ENCODE assay signal across 1 cellular context in genomic region chr2:238320246-238320647, GRCh38.
TF ChIP-seq lines count a peak whose summit lies in the region.

TRAF3IP1 (plus strand) TSS chr2:238320518; CDS start chr2:238320663, 145 bp downstream.

TF ChIP-seq in K562, 482 proteins besides CTCF, POLR2A, EP300 and RAD21 (continued from another document and continues in another):
- peak in 1 of 2 experiments; percentile 61; a peak in 2 of 4 replicates for TF ChIP-seq MNT (conservative IDR thresholded peaks at IDR 0.05)
- no peak for TF ChIP-seq SAFB2 (IDR thresholded peaks at IDR 0.05; ENCODE audit: borderline replicate concordance, low read depth, low read length, severe bottlenecking)
- no peak for TF ChIP-seq ZNF133 (CRISPR knock-in tag; IDR thresholded peaks at IDR 0.05)
- no peak for TF ChIP-seq BRD9 (IDR thresholded peaks at IDR 0.05; ENCODE audit: low read depth, partially characterized antibody)
- peak; percentile 36 for TF ChIP-seq FIP1L1 (IDR thresholded peaks at IDR 0.05; ENCODE audit: low read depth, low read length, poor library complexity, severe bottlenecking)
- no peak for TF ChIP-seq ADNP (tag; IDR thresholded peaks at IDR 0.05)
- no peak for TF ChIP-seq ZNF780A (CRISPR knock-in tag; IDR thresholded peaks at IDR 0.05)
- no peak for TF ChIP-seq JUNB (CRISPR knock-in tag; conservative IDR thresholded peaks at IDR 0.05)
- no peak for TF ChIP-seq PRDM10 (IDR thresholded peaks at IDR 0.05; ENCODE audit: partially characterized antibody)
- 0 out of 2 replicates have a peak, but pooled peaks have one; percentile 17 for TF ChIP-seq EGR1 (conservative IDR thresholded peaks at IDR 0.05)
- no peak for TF ChIP-seq MITF (IDR thresholded peaks at IDR 0.05)
- no peak for TF ChIP-seq MEF2D (tag; conservative IDR thresholded peaks at IDR 0.05; ENCODE audit: low read depth)
- TF ChIP-seq GTF2E2 (tag; IDR thresholded peaks at IDR 0.05): no peak
- no peak for TF ChIP-seq FOXP1 (CRISPR knock-in tag; IDR thresholded peaks at IDR 0.05)
- TF ChIP-seq NCOA2 (IDR thresholded peaks at IDR 0.05; ENCODE audit: partially characterized antibody in 2 of 2): no peak
- peak; percentile 75 to 79; a peak in 3 of 4 replicates for TF ChIP-seq MAZ (CRISPR knock-in tag; conservative IDR thresholded peaks at IDR 0.05 in 1 of 2, IDR thresholded peaks at IDR 0.05 in 1 of 2)
- no peak for TF ChIP-seq SP2 (IDR thresholded peaks at IDR 0.05; ENCODE audit: extremely low read depth, low read depth, low read length, poor library complexity, severe bottlenecking)
- peak; percentile 48 for TF ChIP-seq SIN3B (IDR thresholded peaks at IDR 0.05; ENCODE audit: low read depth)
- peak; percentile 76 for TF ChIP-seq CTBP1 (IDR thresholded peaks at IDR 0.05; ENCODE audit: borderline replicate concordance)
- peak; percentile 24; the same call in 1 of the 2 replicates for TF ChIP-seq HCFC1 (IDR thresholded peaks at IDR 0.05; ENCODE audit: low read depth, low read length)
- no peak for TF ChIP-seq KAT7 (CRISPR knock-in tag; IDR thresholded peaks at IDR 0.05; ENCODE audit: borderline replicate concordance)
- no peak for TF ChIP-seq ZNF79 (CRISPR knock-in tag; IDR thresholded peaks at IDR 0.05; ENCODE audit: low read depth)
- no peak for TF ChIP-seq ZNF584 (CRISPR knock-in tag; IDR thresholded peaks at IDR 0.05; ENCODE audit: low read depth)
- TF ChIP-seq ZNF324 (CRISPR knock-in tag; IDR thresholded peaks at IDR 0.05): no peak
- no peak for TF ChIP-seq MECOM (CRISPR knock-in tag; IDR thresholded peaks at IDR 0.05)
- no peak for TF ChIP-seq TCF7 (IDR thresholded peaks at IDR 0.05; ENCODE audit: borderline replicate concordance)
- no peak for TF ChIP-seq ZNF766 (CRISPR knock-in tag; conservative IDR thresholded peaks at IDR 0.05)
- TF ChIP-seq RBM22 (IDR thresholded peaks at IDR 0.05; ENCODE audit: low read depth, low read length, poor library complexity, severe bottlenecking): peak; percentile 75
- TF ChIP-seq BMI1 (IDR thresholded peaks at IDR 0.05; ENCODE audit: low read length): peak; percentile 64; the same call in 1 of the 2 replicates
- TF ChIP-seq NBN (IDR thresholded peaks at IDR 0.05; ENCODE audit: low read depth): no peak
- TF ChIP-seq E2F6 (IDR thresholded peaks at IDR 0.05; ENCODE audit: borderline replicate concordance in 1 of 2, extremely low read depth in 1 of 2, insufficient read depth in 1 of 2, insufficient read length in 1 of 2, low read depth in 1 of 2, low read length in 1 of 2, poor library complexity in 1 of 2, severe bottlenecking in 1 of 2): peak in 1 of 2 experiments; percentile 19
- no peak for TF ChIP-seq SRSF9 (IDR thresholded peaks at IDR 0.05; ENCODE audit: borderline replicate concordance, low read depth, low read length)
- no peak for TF ChIP-seq MCM5 (IDR thresholded peaks at IDR 0.05; ENCODE audit: low read depth)
- peak; percentile 28; the same call in 1 of the 2 replicates for TF ChIP-seq TFAP4 (CRISPR knock-in tag; IDR thresholded peaks at IDR 0.05; ENCODE audit: borderline replicate concordance)
- TF ChIP-seq CREM (IDR thresholded peaks at IDR 0.05; ENCODE audit: low read depth): 0 out of 2 replicates have a peak, but pooled peaks have one; percentile 15
- TF ChIP-seq MTA3 (IDR thresholded peaks at IDR 0.05; ENCODE audit: borderline replicate concordance): no peak
- no peak for TF ChIP-seq ZNF146 (CRISPR knock-in tag; IDR thresholded peaks at IDR 0.05; ENCODE audit: unreplicated experiment)
- TF ChIP-seq AFF1 (IDR thresholded peaks at IDR 0.05; ENCODE audit: low read depth in 1 of 2, partially characterized antibody in 2 of 2): no peak
- TF ChIP-seq TRIM25 (IDR thresholded peaks at IDR 0.05; ENCODE audit: borderline replicate concordance): no peak
- TF ChIP-seq SIN3A (IDR thresholded peaks at IDR 0.05; ENCODE audit: borderline replicate concordance in 2 of 2, control insufficient read depth in 1 of 2, low read depth in 2 of 2, low read length in 2 of 2): peak; percentile 65 to 90; a peak in 3 of 4 replicates
- no peak for TF ChIP-seq COPS2 (conservative IDR thresholded peaks at IDR 0.05)
- no peak for TF ChIP-seq C11orf30 (IDR thresholded peaks at IDR 0.05; ENCODE audit: low read depth)
- TF ChIP-seq SP1 (CRISPR knock-in tag; IDR thresholded peaks at IDR 0.05): peak; percentile 45; the same call in 1 of the 2 replicates
- no peak for TF ChIP-seq ETS2 (tag; IDR thresholded peaks at IDR 0.05; ENCODE audit: borderline replicate concordance, poor library complexity, severe bottlenecking)
- TF ChIP-seq STAT5B (CRISPR knock-in tag; IDR thresholded peaks at IDR 0.05): no peak
- TF ChIP-seq LCOR (CRISPR knock-in tag; IDR thresholded peaks at IDR 0.05): no peak
- no peak for TF ChIP-seq ARNT (IDR thresholded peaks at IDR 0.05)
- peak in 1 of 2 experiments; percentile 44; a peak in 1 of 4 replicates for TF ChIP-seq HDAC1 (IDR thresholded peaks at IDR 0.05)
- TF ChIP-seq YY1 (IDR thresholded peaks at IDR 0.05; ENCODE audit: borderline replicate concordance in 1 of 3, control insufficient read depth in 1 of 3, extremely low read depth in 1 of 3, insufficient read depth in 3 of 3, insufficient read length in 1 of 3, insufficient replicate concordance in 2 of 3, low read depth in 1 of 3, low read length in 2 of 3): peak in 1 of 3 experiments; percentile 16
- no peak for TF ChIP-seq KDM4B (IDR thresholded peaks at IDR 0.05; ENCODE audit: borderline replicate concordance in 2 of 2, low read depth in 1 of 2)
- no peak for TF ChIP-seq SREBF1 (IDR thresholded peaks at IDR 0.05; ENCODE audit: borderline replicate concordance, low read depth, low read length)
- no peak for TF ChIP-seq POLR2AphosphoS5 (IDR thresholded peaks at IDR 0.05; ENCODE audit: control insufficient read depth, insufficient read depth, low read depth, low read length)
- TF ChIP-seq RFX7 (CRISPR knock-in tag; IDR thresholded peaks at IDR 0.05): no peak
- TF ChIP-seq ZNF639 (CRISPR knock-in tag; conservative IDR thresholded peaks at IDR 0.05 in 1 of 2, IDR thresholded peaks at IDR 0.05 in 1 of 2): peak in 1 of 2 experiments; percentile 77; a peak in 2 of 4 replicates
- peak; percentile 47; the same call in 1 of the 2 replicates for TF ChIP-seq KLF13 (tag; IDR thresholded peaks at IDR 0.05; ENCODE audit: borderline replicate concordance, low read depth)
